ENCODE assay signal across 10 cellular contexts in the genomic region with DNA sequence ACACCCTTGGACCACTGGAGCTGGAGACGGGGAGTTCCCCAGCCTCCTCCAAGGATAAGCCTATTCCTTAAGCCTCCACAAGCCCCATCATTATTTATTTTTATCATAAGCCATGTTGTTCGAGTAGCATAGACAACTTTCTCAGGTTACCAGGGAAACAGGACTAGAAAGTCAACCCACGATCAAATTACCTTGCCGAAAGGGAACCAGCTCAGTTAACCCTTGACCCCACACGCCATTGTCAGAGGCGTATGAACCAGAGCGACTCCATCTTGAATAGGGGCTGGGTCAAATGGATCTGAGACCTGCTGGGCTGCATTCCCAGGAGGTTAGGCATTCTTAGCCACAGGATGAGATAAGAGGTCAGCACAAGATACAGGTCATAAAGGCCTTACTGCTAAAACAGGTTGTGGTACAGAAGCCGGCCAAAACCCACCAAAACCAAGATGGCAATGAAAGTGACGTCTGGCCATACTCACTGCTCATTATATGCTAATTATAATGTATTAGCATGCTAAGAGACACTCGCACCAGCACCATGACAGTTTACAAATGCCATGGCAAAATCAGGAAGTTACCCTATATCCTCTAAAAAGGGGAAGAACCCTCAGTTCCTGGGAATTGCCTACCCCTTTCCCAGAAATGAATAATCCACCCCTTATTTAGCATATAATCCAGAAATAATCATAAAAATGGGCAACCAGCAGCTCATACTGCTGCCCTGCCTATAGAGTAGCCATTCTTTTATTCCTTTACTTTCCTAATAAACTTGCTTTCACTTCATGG. TPM values are rescaled to one million over a fixed set of nuclear protein-coding genes. Genes with fewer than 3 reads are reported as not detected.
A peak's percentile ranks its signal among the peaks of the same experiment; 100 is the strongest.
DNase-seq lines count a peak whose midpoint lies in the region; ATAC-seq, FAIRE-seq and TF ChIP-seq lines count a peak whose summit lies in the region.
"Had no signal": no experiment of that assay in that cellular context is flagged by ENCODE, and none has a peak within 500 bp of the region (broad histone marks: within the 10 kb centered on the region; RNA-seq: fewer than 3 reads in every experiment).

No MANE protein-coding gene starts in this region.

- H2AFZ ChIP-seq in GM23338, result no peak overlapping the region
- H2AFZ ChIP-seq in keratinocyte (ENCODE audit: control insufficient read depth, low read length), result no peak overlapping the region

- H3K9me2 ChIP-seq in GM23338 (ENCODE audit: insufficient read depth), result no peaks in the 10 kb centered on the region

- peaks cover 2% of the 10 kb centered on the region for H3K9me1 ChIP-seq in keratinocyte (ENCODE audit: control insufficient read depth, extremely low read depth, insufficient read depth, low read length)

- H3K27ac ChIP-seq in GM23338 (ENCODE audit: low read depth) (no peak overlapping the region), keratinocyte (ENCODE audit: control insufficient read depth, insufficient read depth, low read length) (peak overlapping the region; percentile 63), skeletal muscle tissue (ENCODE audit: low read depth, low read length) (peak overlapping the region; percentile 79)

- no peak for ATAC-seq in GM23338
- no peak for ATAC-seq in activated T-helper 17 cell treated with anti-CD3 and anti-CD28 coated beads, Interleukin-2, amount 50 U/mL, for 72 hours (replicated peaks)

- peaks cover 6% of the 10 kb centered on the region; the same call in 1 of the 2 replicates for H3K4me1 ChIP-seq in GM23338 (ENCODE audit: insufficient read depth)
- peaks cover 35% of the 10 kb centered on the region for H3K4me1 ChIP-seq in keratinocyte (ENCODE audit: control insufficient read depth, extremely low read depth, insufficient read depth, low read length)
- H3K4me1 ChIP-seq in skeletal muscle tissue (ENCODE audit: control insufficient read depth in 3 of 3, insufficient read depth in 3 of 3, low read length in 3 of 3), result peaks cover 38 to 43% (median 39%) of the 10 kb centered on the region in 3 donors

- H3K9me3 ChIP-seq in keratinocyte (ENCODE audit: control insufficient read depth, low read depth, low read length) (no peaks in the 10 kb centered on the region), skeletal muscle tissue (ENCODE audit: control insufficient read depth in 3 of 3, low read length in 3 of 3) (no peaks in the 10 kb centered on the region)

- no peak overlapping the region for H3K4me2 ChIP-seq in GM23338
- peak overlapping the region; percentile 29 for H3K4me2 ChIP-seq in keratinocyte (ENCODE audit: control insufficient read depth, extremely low read depth, insufficient read depth, low read depth, low read length)

- H3K9me3 Mint-ChIP-seq in GM23338, result no peaks in the 10 kb centered on the region
- H3K9me3 Mint-ChIP-seq in activated T-helper 17 cell treated with anti-CD3 and anti-CD28 coated beads, Interleukin-2, amount 50 U/mL, for 72 hours, result peaks cover 3% of the 10 kb centered on the region

- no peaks in the 10 kb centered on the region for H4K20me1 ChIP-seq in GM23338 (replicated peaks; ENCODE audit: insufficient read depth)
- no peaks in the 10 kb centered on the region for H4K20me1 ChIP-seq in keratinocyte (ENCODE audit: control insufficient read depth, extremely low read depth, insufficient read depth, low read length)

- H3K4me1 Mint-ChIP-seq in GM23338, result peaks cover 38% of the 10 kb centered on the region
- H3K4me1 Mint-ChIP-seq in activated T-helper 17 cell treated with anti-CD3 and anti-CD28 coated beads, Interleukin-2, amount 50 U/mL, for 72 hours, result peaks cover 54% of the 10 kb centered on the region

- H3K79me2 ChIP-seq in GM23338 (replicated peaks; ENCODE audit: insufficient read depth) (no peaks in the 10 kb centered on the region; the same call in 1 of the 2 replicates), keratinocyte (ENCODE audit: control insufficient read depth, insufficient read depth, low read length) (peaks cover 27% of the 10 kb centered on the region)

- TF ChIP-seq CTCF in GM23338 (conservative IDR thresholded peaks at IDR 0.05; ENCODE audit: low read depth in 2 of 2) (no peak), keratinocyte (optimal IDR thresholded peaks at IDR 0.05 in 1 of 3, IDR thresholded peaks at IDR 0.05 in 1 of 3, conservative IDR thresholded peaks at IDR 0.05 in 1 of 3; ENCODE audit: extremely low read depth in 1 of 3, insufficient read depth in 2 of 3, low read length in 3 of 3) (no peak)

- H3K9ac ChIP-seq in keratinocyte (ENCODE audit: control insufficient read depth, extremely low read depth, insufficient read depth, low read length) (peak overlapping the region; percentile 13), skeletal muscle tissue (ENCODE audit: low read depth in 1 of 3, low read length in 3 of 3) (peak overlapping the region; percentile 1 to 55 (median 54))

- H3K27me3 ChIP-seq in GM23338 (ENCODE audit: insufficient read depth), result no peaks in the 10 kb centered on the region
- no peaks in the 10 kb centered on the region for H3K27me3 ChIP-seq in keratinocyte (ENCODE audit: control insufficient read depth, extremely low read depth, insufficient read depth, low read length)
- H3K27me3 ChIP-seq in skeletal muscle tissue (ENCODE audit: control insufficient read depth in 3 of 3, insufficient read depth in 3 of 3, low read length in 3 of 3), result no peaks in the 10 kb centered on the region

- no peak for FAIRE-seq in keratinocyte (lab: Jason Lieb, UNC)

- H3K4me3 Mint-ChIP-seq in GM23338, result no peak overlapping the region
- H3K4me3 Mint-ChIP-seq in activated T-helper 17 cell treated with anti-CD3 and anti-CD28 coated beads, Interleukin-2, amount 50 U/mL, for 72 hours, result peak overlapping the region; percentile 59

- H3K27ac Mint-ChIP-seq in GM23338, result no peak overlapping the region
- H3K27ac Mint-ChIP-seq in activated T-helper 17 cell treated with anti-CD3 and anti-CD28 coated beads, Interleukin-2, amount 50 U/mL, for 72 hours, result peak overlapping the region; percentile 85

- H3F3A ChIP-seq in GM23338 (replicated peaks; ENCODE audit: low read depth), result no peaks in the 10 kb centered on the region

- H3K36me3 Mint-ChIP-seq in GM23338 (ENCODE audit: low read depth), result peaks cover 14% of the 10 kb centered on the region
- peaks cover 24% of the 10 kb centered on the region for H3K36me3 Mint-ChIP-seq in activated T-helper 17 cell treated with anti-CD3 and anti-CD28 coated beads, Interleukin-2, amount 50 U/mL, for 72 hours (ENCODE audit: low read depth)

- H3K27me3 Mint-ChIP-seq in GM23338 (ENCODE audit: insufficient read depth, low read depth, poor library complexity), result peaks cover 16% of the 10 kb centered on the region
- no peaks in the 10 kb centered on the region for H3K27me3 Mint-ChIP-seq in activated T-helper 17 cell treated with anti-CD3 and anti-CD28 coated beads, Interleukin-2, amount 50 U/mL, for 72 hours

- dilution Hi-C loops in keratinocyte (cut with MboI; ENCODE audit: extremely low pct_ligation_motif_present, low sequenced_read_pairs), result no loop called here

- H3K4me3 ChIP-seq in GM23338 (no peak overlapping the region), keratinocyte (ENCODE audit: control insufficient read depth in 2 of 3, extremely low read depth in 1 of 3, insufficient read depth in 2 of 3, low read depth in 1 of 3, low read length in 3 of 3) (no peak overlapping the region), skeletal muscle tissue (ENCODE audit: low read length in 3 of 3) (peak overlapping the region in 1 of 3 donors; percentile 35)

- no peak for DNase-seq in GM23338 (ENCODE audit: low spot score)
- no peak for DNase-seq in keratinocyte (ENCODE audit: low read depth, low spot score)
- DNase-seq in stimulated activated CD4-positive, alpha-beta T cell treated with anti-CD3 and anti-CD28 coated beads, Interleukin-2, amount 100 ng/mL, for 48 hours, result no peak
- DNase-seq in SKM-1 treated with dmso at 0.1 percent for 144 hours (lab: John Stamatoyannopoulos, UW; ENCODE audit: unreplicated experiment), result no peak
- DNase-seq in C1 segment of cervical spinal cord (lab: John Stamatoyannopoulos, UW), result no peak
- DNase-seq in H4 (ENCODE audit: low spot score), result no peak
- DNase-seq: activated gamma-delta T cell treated with Interleukin-2 at 50 U/mL for 16 hours, NCI-H1930 had no signal

- H3K36me3 ChIP-seq in GM23338 (ENCODE audit: insufficient read depth) (no peaks in the 10 kb centered on the region), keratinocyte (ENCODE audit: control insufficient read depth in 2 of 2, extremely low read depth in 1 of 2, insufficient read depth in 2 of 2, low read length in 2 of 2) (no peaks in the 10 kb centered on the region), skeletal muscle tissue (ENCODE audit: control insufficient read depth in 3 of 3, insufficient read depth in 3 of 3, low read length in 3 of 3) (no peaks in the 10 kb centered on the region)

TF ChIP-seq in GM23338, 12 proteins besides CTCF, POLR2A, EP300 and RAD21 (continues in another document):
- TF ChIP-seq EZH2phosphoT487 (IDR thresholded peaks at IDR 0.05; ENCODE audit: unreplicated experiment) (no peak), STAT1 (IDR thresholded peaks at IDR 0.05; ENCODE audit: unreplicated experiment) (no peak)

RNA-seq across cellular contexts. Expression of a gene that starts 22.4 kb away (rescaled TPM):
- total RNA-seq in GM23338 (2014; rRNA removed; shearing (Covaris generic)), result 5.6 and 8.4 TPM in 2 replicates
- polyA plus RNA-seq in GM23338 (2016; fragmentation: Nextera tagmentation; extraction: Ambion mirVana) (2.5 and 2.8 TPM in 2 replicates), keratinocyte (4.0 to 10.1 TPM (median 8.6 TPM) in 3 replicates)
- 10 to 100 TPM; 28.0 to 32.0 TPM for total RNA-seq in activated T-helper 17 cell treated with anti-CD3 and anti-CD28 coated beads, Interleukin-2, amount 50 U/mL, for 72 hours
- polyA plus RNA-seq in keratinocyte (2011; ENCODE audit: low read depth), result 2.1 TPM
- 4.6 and 5.3 TPM in 2 replicates for polyA plus RNA-seq in keratinocyte (2011; cell fraction: cytosol; rRNA removed)
- polyA plus RNA-seq in keratinocyte (2011; cell fraction: nucleus; rRNA removed), result 6.0 and 6.8 TPM in 2 replicates
- polyA plus RNA-seq in keratinocyte (2012; ENCODE audit: low replicate concordance), result 2.1 and 7.6 TPM in 2 replicates
- polyA minus RNA-seq in keratinocyte, result 5.7 to 14.4 TPM (median 10.7 TPM) in 3 replicates
- 5.9 TPM for polyA minus RNA-seq in keratinocyte (2011; cell fraction: cytosol; rRNA and poly(A)+ RNA removed)
- 5.3 and 7.8 TPM in 2 replicates for polyA minus RNA-seq in keratinocyte (2011; cell fraction: nucleus; rRNA and poly(A)+ RNA removed)
- 8.4 TPM for total RNA-seq in skeletal muscle tissue
- total RNA-seq in H4 (2014; rRNA removed; shearing (Covaris generic)), result 20.6 and 23.6 TPM in 2 replicates
